Comparison of ENCODE assay signal across 14 cellular contexts in the genomic region with DNA sequence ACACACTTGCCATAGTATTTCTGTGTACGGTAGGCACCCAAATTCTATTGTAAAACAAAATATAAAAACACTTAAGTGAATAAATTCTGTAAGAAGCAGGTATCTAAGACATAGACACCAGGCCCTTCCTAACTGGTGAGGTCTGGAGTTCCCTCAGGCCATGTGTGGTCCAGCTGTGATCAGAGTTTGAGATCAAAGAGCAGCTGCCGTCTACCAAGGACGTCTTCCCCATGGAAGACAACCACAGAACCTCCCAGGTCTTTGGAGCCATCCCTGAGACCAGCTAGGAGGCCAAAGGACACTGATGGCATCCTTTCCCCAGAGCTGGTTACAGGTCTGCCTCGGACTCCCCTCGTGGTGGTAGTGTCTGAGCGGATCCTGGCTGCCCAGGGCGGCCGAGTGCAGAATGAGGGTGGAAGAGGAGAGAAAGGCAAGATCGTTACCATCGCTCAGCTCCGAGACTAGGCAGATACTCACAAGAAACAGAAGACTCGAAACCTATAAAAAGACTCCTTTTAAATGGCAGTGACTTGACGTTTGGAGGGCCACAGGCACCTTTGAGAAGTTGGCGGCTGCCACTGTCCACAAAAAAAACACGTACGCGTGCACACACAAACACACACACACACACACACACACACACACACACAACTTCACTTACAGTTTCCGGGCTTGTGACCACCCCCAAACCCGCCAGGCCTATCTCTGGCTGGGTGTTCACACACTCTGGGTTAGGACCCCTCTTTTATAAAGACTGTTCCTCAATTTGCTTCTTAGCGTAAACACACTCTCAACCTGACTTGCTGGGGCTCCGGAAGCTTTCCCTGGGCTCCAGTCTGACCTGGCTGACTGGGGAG. TPM values are rescaled to one million over a fixed set of nuclear protein-coding genes. Genes with fewer than 3 reads are reported as not detected.
A peak's percentile ranks its signal among the peaks of the same experiment; 100 is the strongest.
DNase-seq lines count a peak whose midpoint lies in the region; ATAC-seq, FAIRE-seq and TF ChIP-seq lines count a peak whose summit lies in the region.
"Had no signal": no experiment of that assay in that cellular context is flagged by ENCODE, and none has a peak within 500 bp of the region (broad histone marks: within the 10 kb centered on the region; RNA-seq: fewer than 3 reads in every experiment).

No MANE protein-coding gene starts in this region.

- DNase-seq in activated CD8-positive, alpha-beta T cell treated with anti-CD3 and anti-CD28 coated beads for 36 hours: no peak
- DNase-seq in activated CD8-positive, alpha-beta T cell treated with anti-CD3 and anti-CD28 coated beads, Interleukin-2, amount 10 ng/mL, durations not matched to agents 7 days and 5 days: no peak
- DNase-seq in breast epithelium (ENCODE audit: low spot score in 2 of 2) (no peak), myocyte (ENCODE audit: low read depth) (peak; percentile 66), transverse colon (no peak), dedifferentiated amniotic fluid mesenchymal stem cell (ENCODE audit: extremely low spot score) (no peak), testis (no peak), GM12891 (ENCODE audit: insufficient read length, low spot score) (no peak)
- DNase-seq: H7, head of caudate nucleus, nucleus accumbens, SW 1271 had no signal

- TF ChIP-seq POLR2A in breast epithelium (IDR thresholded peaks at IDR 0.05) (no peak), transverse colon (IDR thresholded peaks at IDR 0.05) (no peak), testis (IDR thresholded peaks at IDR 0.05) (no peak), GM12891 (IDR thresholded peaks at IDR 0.05; ENCODE audit: low read depth, low read length) (no peak)

- H3K36me3 ChIP-seq in breast epithelium (no peaks in the 10 kb centered on the region), transverse colon (no peaks in the 10 kb centered on the region), testis (ENCODE audit: low read depth, missing control alignments) (no peaks in the 10 kb centered on the region)

- H3K4me3 ChIP-seq in breast epithelium (peak overlapping the region in 1 of 3 donors; percentile 20), transverse colon (no peak overlapping the region), testis (no peak overlapping the region)
- H3K4me3 ChIP-seq: skin epidermis had no signal

- peak overlapping the region; percentile 65 for H3K27ac Mint-ChIP-seq in activated CD8-positive, alpha-beta T cell treated with anti-CD3 and anti-CD28 coated beads for 36 hours
- no peak overlapping the region for H3K27ac Mint-ChIP-seq in activated CD8-positive, alpha-beta T cell treated with anti-CD3 and anti-CD28 coated beads, Interleukin-2, amount 10 ng/mL, durations not matched to agents 7 days and 5 days
- H3K27ac Mint-ChIP-seq: activated T-helper 1 cell treated with anti-CD3 and anti-CD28 coated beads, Interleukin-12 subunit alpha, Interleukin-12 subunit beta, Interleukin-2, Interleukin-4 antibody, amounts not matched to agents 30 ng/mL and 10 ng/mL and 1 ng/mL, durations not matched to agents 14 hours and 24 hours and 36 hours had no signal

- intact Hi-C loops in activated CD8-positive, alpha-beta T cell treated with anti-CD3 and anti-CD28 coated beads for 36 hours (cut with micrococcal nuclease): no loop called here
- intact Hi-C loops in breast epithelium (cut with DNase I; ENCODE audit: low total_unique reads) (no loop called here), transverse colon (cut with DNase I; ENCODE audit: low total_unique reads) (no loop called here), testis (cut with DNase I; ENCODE audit: low total_unique reads) (no loop called here)

- POLR2A ChIA-PET in activated CD8-positive, alpha-beta T cell treated with anti-CD3 and anti-CD28 coated beads for 36 hours (lab: Charles Lee): interaction anchor here (0.9 kb wide), 1 partner anchor 16 kb away, joined by 3 read pairs; no protein-coding TSS in a partner anchor
- POLR2A ChIA-PET in activated CD8-positive, alpha-beta T cell treated with anti-CD3 and anti-CD28 coated beads, Interleukin-2, amount 10 ng/mL, durations not matched to agents 7 days and 5 days (lab: Charles Lee): no interaction called here

- H3K4me1 ChIP-seq in breast epithelium (peaks cover 6 to 7% of the 10 kb centered on the region in 2 donors), transverse colon (peaks cover 25 to 68% (median 56%) of the 10 kb centered on the region in 4 donors), testis (peaks cover 67% of the 10 kb centered on the region)

- TF ChIP-seq EP300 in transverse colon (IDR thresholded peaks at IDR 0.05; ENCODE audit: low read depth): no peak

- H3K4me1 Mint-ChIP-seq in activated CD8-positive, alpha-beta T cell treated with anti-CD3 and anti-CD28 coated beads for 36 hours (ENCODE audit: low read depth): peaks cover 22% of the 10 kb centered on the region
- H3K4me1 Mint-ChIP-seq in activated CD8-positive, alpha-beta T cell treated with anti-CD3 and anti-CD28 coated beads, Interleukin-2, amount 10 ng/mL, durations not matched to agents 7 days and 5 days (ENCODE audit: low read depth): peaks cover 13% of the 10 kb centered on the region

- H3K9me3 Mint-ChIP-seq in activated CD8-positive, alpha-beta T cell treated with anti-CD3 and anti-CD28 coated beads for 36 hours: no peaks in the 10 kb centered on the region
- no peaks in the 10 kb centered on the region for H3K9me3 Mint-ChIP-seq in activated CD8-positive, alpha-beta T cell treated with anti-CD3 and anti-CD28 coated beads, Interleukin-2, amount 10 ng/mL, durations not matched to agents 7 days and 5 days (ENCODE audit: insufficient read depth)
- H3K9me3 Mint-ChIP-seq: activated T-helper 1 cell treated with anti-CD3 and anti-CD28 coated beads, Interleukin-12 subunit alpha, Interleukin-12 subunit beta, Interleukin-2, Interleukin-4 antibody, amounts not matched to agents 30 ng/mL and 10 ng/mL and 1 ng/mL, durations not matched to agents 14 hours and 24 hours and 36 hours had no signal

- FAIRE-seq in GM12891 (lab: Jason Lieb, UNC): no peak

- TF ChIP-seq CTCF in activated CD8-positive, alpha-beta T cell treated with anti-CD3 and anti-CD28 coated beads for 36 hours (IDR thresholded peaks at IDR 0.05): no peak
- TF ChIP-seq CTCF in breast epithelium (IDR thresholded peaks at IDR 0.05) (no peak), transverse colon (IDR thresholded peaks at IDR 0.05) (no peak), testis (IDR thresholded peaks at IDR 0.05) (no peak)

- peak overlapping the region; percentile 50 for H3K4me3 Mint-ChIP-seq in activated CD8-positive, alpha-beta T cell treated with anti-CD3 and anti-CD28 coated beads for 36 hours
- H3K4me3 Mint-ChIP-seq in activated CD8-positive, alpha-beta T cell treated with anti-CD3 and anti-CD28 coated beads, Interleukin-2, amount 10 ng/mL, durations not matched to agents 7 days and 5 days: no peak overlapping the region
- H3K4me3 Mint-ChIP-seq: activated T-helper 1 cell treated with anti-CD3 and anti-CD28 coated beads, Interleukin-12 subunit alpha, Interleukin-12 subunit beta, Interleukin-2, Interleukin-4 antibody, amounts not matched to agents 30 ng/mL and 10 ng/mL and 1 ng/mL, durations not matched to agents 14 hours and 24 hours and 36 hours had no signal

- no peaks in the 10 kb centered on the region for H3K9me3 ChIP-seq in breast epithelium
- no peaks in the 10 kb centered on the region for H3K9me3 ChIP-seq in transverse colon
- H3K9me3 ChIP-seq in testis: no peaks in the 10 kb centered on the region

- CTCF ChIA-PET in activated CD8-positive, alpha-beta T cell treated with anti-CD3 and anti-CD28 coated beads for 36 hours (lab: Charles Lee): interaction anchor here (1.5 to 2.2 kb wide), 2 partner anchors 52 to 54 kb away, joined by 5 to 8 read pairs; no protein-coding TSS in a partner anchor
- CTCF ChIA-PET in activated CD8-positive, alpha-beta T cell treated with anti-CD3 and anti-CD28 coated beads, Interleukin-2, amount 10 ng/mL, durations not matched to agents 7 days and 5 days (lab: Charles Lee): interaction anchor here (1.1 kb wide), 1 partner anchor 52 kb away, joined by 4 read pairs; no protein-coding TSS in a partner anchor

- no peaks in the 10 kb centered on the region for H3K27me3 Mint-ChIP-seq in activated CD8-positive, alpha-beta T cell treated with anti-CD3 and anti-CD28 coated beads for 36 hours
- no peaks in the 10 kb centered on the region for H3K27me3 Mint-ChIP-seq in activated CD8-positive, alpha-beta T cell treated with anti-CD3 and anti-CD28 coated beads, Interleukin-2, amount 10 ng/mL, durations not matched to agents 7 days and 5 days (ENCODE audit: low read depth)

- no peaks in the 10 kb centered on the region for H3K27me3 ChIP-seq in breast epithelium
- no peaks in the 10 kb centered on the region for H3K27me3 ChIP-seq in transverse colon
- H3K27me3 ChIP-seq in testis: no peaks in the 10 kb centered on the region

- WGBS in transverse colon (ENCODE audit: low coverage in 1 of 2), 2 donors: 62 to 71% methylated on average over 4 to 21 of the region's 21 CpGs
- 58 to 60% methylated on average over 19 to 21 of the region's 21 CpGs for WGBS in testis, 2 donors

- H3K36me3 Mint-ChIP-seq in activated CD8-positive, alpha-beta T cell treated with anti-CD3 and anti-CD28 coated beads for 36 hours (ENCODE audit: low read depth): no peaks in the 10 kb centered on the region
- no peaks in the 10 kb centered on the region for H3K36me3 Mint-ChIP-seq in activated CD8-positive, alpha-beta T cell treated with anti-CD3 and anti-CD28 coated beads, Interleukin-2, amount 10 ng/mL, durations not matched to agents 7 days and 5 days (ENCODE audit: low read depth)

- H3K27ac ChIP-seq in breast epithelium (peak overlapping the region; percentile 36 to 68), transverse colon (peak overlapping the region; percentile 50 to 69 (median 57)), testis (no peak overlapping the region)

- in situ Hi-C loops in transverse colon (cut with MboI; ENCODE audit: low pct_ligation_motif_present in 1 of 4, low pct_unique_long_range_greater_than_20kb in 1 of 4, low sequenced_read_pairs in 3 of 4): no loop called here

- no peak for ATAC-seq in activated CD8-positive, alpha-beta T cell treated with anti-CD3 and anti-CD28 coated beads for 36 hours
- no peak for ATAC-seq in activated CD8-positive, alpha-beta T cell treated with anti-CD3 and anti-CD28 coated beads, Interleukin-2, amount 10 ng/mL, durations not matched to agents 7 days and 5 days

RNA-seq across cellular contexts. Expression of a gene that starts 7.5 kb away (rescaled TPM):
- 1 to 10 TPM; 2.4 to 2.5 TPM for total RNA-seq in activated CD8-positive, alpha-beta T cell treated with anti-CD3 and anti-CD28 coated beads for 36 hours
- 1 to 10 TPM; 3.6 to 3.8 TPM for total RNA-seq in activated CD8-positive, alpha-beta T cell treated with anti-CD3 and anti-CD28 coated beads, Interleukin-2, amount 10 ng/mL, durations not matched to agents 7 days and 5 days
- total RNA-seq in breast epithelium: 100 to 1,000 TPM in 2 of 3 donors, 10 to 100 TPM in 1; 72.0 to 344 (median 112) TPM
- total RNA-seq in myocyte: 197 and 208 TPM in 2 replicates
- 598 TPM for polyA plus RNA-seq in myocyte (2012)
- total RNA-seq in transverse colon: 10 to 100 TPM; 32.2 to 70.7 (median 54.6) TPM
- 100 to 1,000 TPM; 262 to 482 TPM for total RNA-seq in testis
- 465 TPM for polyA plus RNA-seq in testis (ENCODE audit: insufficient read depth, low read depth, low replicate concordance)
- polyA plus RNA-seq in GM12891 (2012; ENCODE audit: low read depth, missing spikeins): 0.04 TPM

RNA-seq across cellular contexts. Expression of a gene that starts 14.7 kb away (rescaled TPM):
- under 1 TPM in 1 of 2 experiments, not detected in 1; 0.18 TPM for total RNA-seq in activated CD8-positive, alpha-beta T cell treated with anti-CD3 and anti-CD28 coated beads for 36 hours
- under 1 TPM in 1 of 2 experiments, not detected in 1; 0.26 TPM for total RNA-seq in activated CD8-positive, alpha-beta T cell treated with anti-CD3 and anti-CD28 coated beads, Interleukin-2, amount 10 ng/mL, durations not matched to agents 7 days and 5 days
- total RNA-seq in breast epithelium: 1 to 10 TPM; 1.8 to 7.2 (median 2.6) TPM
- 0.10 and 1.7 TPM in 2 replicates for total RNA-seq in myocyte
- polyA plus RNA-seq in myocyte (2012): 1.3 TPM
- total RNA-seq in transverse colon: 1 to 10 TPM; 1.8 to 3.0 (median 2.5) TPM
- total RNA-seq in testis: 10 to 100 TPM; 32.3 to 77.1 TPM
- polyA plus RNA-seq in testis (ENCODE audit: insufficient read depth, low read depth, low replicate concordance): 100 TPM
- polyA plus RNA-seq in GM12891 (2012; ENCODE audit: low read depth, missing spikeins): not detected
- total RNA-seq: activated T-helper 1 cell treated with anti-CD3 and anti-CD28 coated beads, Interleukin-12 subunit alpha, Interleukin-12 subunit beta, Interleukin-2, Interleukin-4 antibody, amounts not matched to agents 30 ng/mL and 10 ng/mL and 1 ng/mL, durations not matched to agents 14 hours and 24 hours and 36 hours had no signal

Comparison
In these comparisons a context has a peak if more than half of its experiments do, and no peak if none do; other contexts are left out.
1. H3K27ac ChIP-seq: peak in breast epithelium (2 of 2) and transverse colon (4 of 4); none in testis (0 of 2).
2. RNA of a gene that starts 7.5 kb away (total RNA-seq): 262 to 482 TPM in testis, 197 to 208 TPM in myocyte, 72.0 to 344 TPM in breast epithelium and 32.2 to 70.7 TPM in transverse colon; 3.6 to 3.8 TPM in activated CD8-positive, alpha-beta T cell treated with anti-CD3 and anti-CD28 coated beads, Interleukin-2, amount 10 ng/mL, durations not matched to agents 7 days and 5 days and 2.4 to 2.5 TPM in activated CD8-positive, alpha-beta T cell treated with anti-CD3 and anti-CD28 coated beads for 36 hours; every median in the first group is over 4 times any median in the second.
3. RNA of a gene that starts 14.7 kb away (total RNA-seq): 32.3 to 77.1 TPM in testis; 1.8 to 3.0 TPM in transverse colon, 1.8 to 7.2 TPM in breast epithelium, 0.10 to 1.7 TPM in myocyte, 0.26 TPM in activated CD8-positive, alpha-beta T cell treated with anti-CD3 and anti-CD28 coated beads, Interleukin-2, amount 10 ng/mL, durations not matched to agents 7 days and 5 days and 0.18 TPM in activated CD8-positive, alpha-beta T cell treated with anti-CD3 and anti-CD28 coated beads for 36 hours; every median in the first group is over 4 times any median in the second.